In the genomic region with DNA sequence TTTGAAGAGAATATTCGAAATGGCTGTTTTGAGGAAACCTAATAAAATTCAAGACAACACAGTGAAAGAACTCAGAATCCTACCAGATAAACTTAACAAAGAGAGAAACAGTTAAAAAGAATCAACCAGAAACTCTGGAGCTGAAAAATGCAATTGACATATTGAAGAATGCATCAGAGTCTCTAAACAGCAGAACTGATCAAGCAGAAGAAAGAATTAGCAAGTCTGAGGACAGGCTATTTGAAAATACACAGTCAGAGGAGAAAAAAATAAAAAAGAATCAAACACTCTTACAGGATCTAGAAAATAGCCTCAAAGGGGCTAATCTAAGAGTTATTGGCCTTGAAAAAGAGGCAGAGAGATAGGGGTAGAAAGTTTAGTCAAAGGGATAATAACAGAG, we compare ENCODE assay signal across 25 cellular contexts. TPM values are rescaled to one million over a fixed set of nuclear protein-coding genes. Genes with fewer than 3 reads are reported as not detected.
"Had no signal": no experiment of that assay in that cellular context is flagged by ENCODE, and none has a peak within 500 bp of the region (broad histone marks: within the 10 kb centered on the region; RNA-seq: fewer than 3 reads in every experiment).

No MANE protein-coding gene starts in this region.

- FAIRE-seq: colon, endothelial cell of umbilical vein, frontal cortex, islet of Langerhans, keratinocyte had no signal

- DNase-seq: dermis blood vessel endothelial cell; dorsolateral prefrontal cortex; effector CD4-positive, alpha-beta T cell; effector memory CD4-positive, alpha-beta T cell; foreskin keratinocyte; heart left ventricle; hippocampal formation; left cardiac atrium; left lung; left ventricle myocardium superior; lower lobe of right lung; mesenchymal stem cell; mucosa of descending colon; naive B cell had no signal

- H3K27me3 Mint-ChIP-seq: naive B cell had no signal

- H3K4me1 Mint-ChIP-seq: mesothelial cell of epicardium, naive B cell had no signal

- H3K4me3 ChIP-seq: coronary artery, dorsolateral prefrontal cortex, esophagus muscularis mucosa, gastroesophageal sphincter, heart left ventricle, left lung, lower lobe of right lung, mucosa of descending colon had no signal

- H3K9me3 ChIP-seq: esophagus muscularis mucosa, gastroesophageal sphincter, left lung, lower lobe of right lung, mucosa of descending colon had no signal

- H3K4me1 ChIP-seq: esophagus muscularis mucosa, foreskin keratinocyte, gastroesophageal sphincter, heart left ventricle, left lung, lower lobe of right lung had no signal

- H3K36me3 ChIP-seq: lower lobe of right lung had no signal

- ATAC-seq: foreskin keratinocyte, gastroesophageal sphincter, heart left ventricle, left cardiac atrium, left lung, left ventricle myocardium superior, lower lobe of right lung, mucosa of descending colon had no signal

- H3K4me3 Mint-ChIP-seq: mesothelial cell of epicardium, naive B cell had no signal

- H3K27me3 ChIP-seq: dorsolateral prefrontal cortex, esophagus muscularis mucosa, foreskin keratinocyte, gastroesophageal sphincter, heart left ventricle, left lung had no signal

- H3K27ac Mint-ChIP-seq: mesothelial cell of epicardium, naive B cell had no signal

- H3K27ac ChIP-seq: coronary artery, dorsolateral prefrontal cortex, esophagus muscularis mucosa, foreskin keratinocyte, gastroesophageal sphincter, heart left ventricle, left lung, lower lobe of right lung had no signal

RNA-seq across cellular contexts. Expression of gene PLCH1, which starts 47.7 kb away (rescaled TPM):
- total RNA-seq: dermis blood vessel endothelial cell, endothelial cell of umbilical vein, lung microvascular endothelial cell, mesenteric fat pad had no signal
